10 cellular contexts compared by ENCODE assay signal in the genomic region with DNA sequence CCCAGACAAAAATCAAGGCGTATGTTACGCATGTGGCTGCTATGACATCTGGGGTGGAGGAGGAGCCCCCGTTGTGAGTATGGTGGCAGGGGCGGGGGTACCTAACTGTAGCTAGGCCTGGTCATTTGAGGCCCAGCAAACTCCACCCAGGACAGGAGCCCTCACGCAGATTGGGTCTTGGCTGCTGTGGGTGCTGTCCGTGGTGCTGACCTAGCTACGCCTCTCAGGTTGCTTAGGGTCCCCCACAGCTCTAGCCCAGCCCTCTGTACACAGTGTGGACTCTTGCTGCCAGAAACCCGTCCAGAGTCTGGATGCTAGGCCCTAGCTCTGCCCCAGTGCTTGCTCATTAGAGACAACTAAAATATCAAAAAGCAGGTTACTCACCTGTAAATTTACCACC.
DNase-seq lines count a peak whose midpoint lies in the region; FAIRE-seq and TF ChIP-seq lines count a peak whose summit lies in the region.
"Had no signal": no experiment of that assay in that cellular context is flagged by ENCODE, and none has a peak within 500 bp of the region (broad histone marks: within the 10 kb centered on the region; RNA-seq: fewer than 3 reads in every experiment).

No MANE protein-coding gene starts in this region.

- intact Hi-C loops in activated CD4-positive, alpha-beta memory T cell treated with anti-CD3 and anti-CD28 coated beads for 36 hours (cut with micrococcal nuclease): no loop called here
- intact Hi-C loops in kidney (cut with DNase I) (no loop called here), colonic mucosa (cut with DNase I) (no loop called here)

- peaks cover 32% of the 10 kb centered on the region for H3K9me3 Mint-ChIP-seq in activated CD4-positive, alpha-beta memory T cell treated with anti-CD3 and anti-CD28 coated beads for 36 hours

- H3K4me1 Mint-ChIP-seq in activated CD4-positive, alpha-beta memory T cell treated with anti-CD3 and anti-CD28 coated beads for 36 hours (ENCODE audit: low read depth): no peaks in the 10 kb centered on the region

- CTCF ChIA-PET in activated CD4-positive, alpha-beta memory T cell treated with anti-CD3 and anti-CD28 coated beads for 36 hours (lab: Charles Lee): interaction anchor here (0.6 kb wide), 1 partner anchor 121 kb away, joined by 4 read pairs; no protein-coding TSS in a partner anchor

- TF ChIP-seq RAD21 in Ishikawa (IDR thresholded peaks at IDR 0.05; ENCODE audit: low read depth): no peak

- H3K27ac ChIP-seq in kidney (ENCODE audit: low read depth in 2 of 2, low read length in 2 of 2) (no peak overlapping the region), colonic mucosa (no peak overlapping the region)

- H3K36me3 ChIP-seq in kidney (ENCODE audit: control insufficient read depth in 1 of 2, insufficient read depth in 2 of 2, low read length in 2 of 2) (no peaks in the 10 kb centered on the region), colonic mucosa (no peaks in the 10 kb centered on the region)

- TF ChIP-seq CTCF in kidney (IDR thresholded peaks at IDR 0.05; ENCODE audit: borderline replicate concordance, extremely low read depth, insufficient read depth): no peak
- TF ChIP-seq CTCF in colonic mucosa (IDR thresholded peaks at IDR 0.05): no peak

- no peaks in the 10 kb centered on the region for H3K36me3 Mint-ChIP-seq in activated CD4-positive, alpha-beta memory T cell treated with anti-CD3 and anti-CD28 coated beads for 36 hours

- no peaks in the 10 kb centered on the region for H3K27me3 ChIP-seq in colonic mucosa

- H3K9me3 ChIP-seq in kidney (ENCODE audit: control insufficient read depth in 1 of 2, low read length in 2 of 2) (peaks cover 8 to 36% of the 10 kb centered on the region in 2 donors), colonic mucosa (no peaks in the 10 kb centered on the region)

- no peak for FAIRE-seq in kidney (lab: Jason Lieb, UNC)

- no peaks in the 10 kb centered on the region for H3K27me3 Mint-ChIP-seq in activated CD4-positive, alpha-beta memory T cell treated with anti-CD3 and anti-CD28 coated beads for 36 hours

- no peak overlapping the region for H3K27ac Mint-ChIP-seq in activated CD4-positive, alpha-beta memory T cell treated with anti-CD3 and anti-CD28 coated beads for 36 hours
- H3K27ac Mint-ChIP-seq: activated naive CD4-positive, alpha-beta T cell treated with anti-CD3 and anti-CD28 coated beads, Interleukin-2, amount 50 U/mL, for 72 hours; T-helper 1 cell treated with Interleukin-12 subunit alpha and Interleukin-12 subunit beta and Interleukin-4 antibody, amounts not matched to agents 30 μg/mL and 1 μg/mL, for 36 hours had no signal

- no peaks in the 10 kb centered on the region for H3K4me1 ChIP-seq in kidney (ENCODE audit: control insufficient read depth in 1 of 2, insufficient read depth in 1 of 2, low read depth in 1 of 2, low read length in 2 of 2)
- H3K4me1 ChIP-seq in colonic mucosa: no peaks in the 10 kb centered on the region

- no peak overlapping the region for H3K9ac ChIP-seq in kidney (ENCODE audit: low read length in 2 of 2)
- H3K9ac ChIP-seq in colonic mucosa (ENCODE audit: low read depth in 2 of 2, low read length in 2 of 2): no peak overlapping the region

- H3K4me3 ChIP-seq in kidney (ENCODE audit: low read length in 2 of 2) (no peak overlapping the region), colonic mucosa (no peak overlapping the region)

- POLR2A ChIA-PET in activated CD4-positive, alpha-beta memory T cell treated with anti-CD3 and anti-CD28 coated beads for 36 hours (lab: Charles Lee): no interaction called here

- no peak for TF ChIP-seq EP300 in Ishikawa (IDR thresholded peaks at IDR 0.05; ENCODE audit: borderline replicate concordance)

- peak; percentile 4 for DNase-seq in GDM1 (lab: John Stamatoyannopoulos, UW)
- peak; percentile 30 for DNase-seq in activated CD4-positive, alpha-beta memory T cell treated with anti-CD3 and anti-CD28 coated beads for 36 hours
- DNase-seq in left kidney (ENCODE audit: low read depth, low spot score): peak; percentile 95
- no peak for DNase-seq in NCI-H446 (lab: John Stamatoyannopoulos, UW)
- DNase-seq in kidney: no peak
- no peak for DNase-seq in AG08395 (ENCODE audit: low spot score)
- DNase-seq in colonic mucosa: no peak

- no peak overlapping the region for H3K4me3 Mint-ChIP-seq in activated CD4-positive, alpha-beta memory T cell treated with anti-CD3 and anti-CD28 coated beads for 36 hours
- H3K4me3 Mint-ChIP-seq: T-helper 1 cell treated with Interleukin-12 subunit alpha and Interleukin-12 subunit beta and Interleukin-4 antibody, amounts not matched to agents 30 μg/mL and 1 μg/mL, for 36 hours had no signal

TF ChIP-seq in Ishikawa, 13 proteins besides CTCF, POLR2A, EP300 and RAD21:
- TF ChIP-seq TAF1 (IDR thresholded peaks at IDR 0.05; ENCODE audit: low read depth) (no peak), ZBTB7A (IDR thresholded peaks at IDR 0.05; ENCODE audit: low read depth) (no peak), YY1 (IDR thresholded peaks at IDR 0.05; ENCODE audit: low read depth) (no peak), FOXM1 (IDR thresholded peaks at IDR 0.05; ENCODE audit: borderline replicate concordance, low read depth) (no peak), CREB1 (IDR thresholded peaks at IDR 0.05; ENCODE audit: low read depth) (no peak), NFIC (IDR thresholded peaks at IDR 0.05) (no peak)
- TF ChIP-seq, protein P1, sequence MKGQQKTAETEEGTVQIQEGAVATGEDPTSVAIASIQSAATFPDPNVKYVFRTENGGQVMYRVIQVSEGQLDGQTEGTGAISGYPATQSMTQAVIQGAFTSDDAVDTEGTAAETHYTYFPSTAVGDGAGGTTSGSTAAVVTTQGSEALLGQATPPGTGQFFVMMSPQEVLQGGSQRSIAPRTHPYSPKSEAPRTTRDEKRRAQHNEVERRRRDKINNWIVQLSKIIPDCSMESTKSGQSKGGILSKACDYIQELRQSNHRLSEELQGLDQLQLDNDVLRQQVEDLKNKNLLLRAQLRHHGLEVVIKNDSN (IDR thresholded peaks at IDR 0.05): no peak
- TF ChIP-seq, protein P2, sequence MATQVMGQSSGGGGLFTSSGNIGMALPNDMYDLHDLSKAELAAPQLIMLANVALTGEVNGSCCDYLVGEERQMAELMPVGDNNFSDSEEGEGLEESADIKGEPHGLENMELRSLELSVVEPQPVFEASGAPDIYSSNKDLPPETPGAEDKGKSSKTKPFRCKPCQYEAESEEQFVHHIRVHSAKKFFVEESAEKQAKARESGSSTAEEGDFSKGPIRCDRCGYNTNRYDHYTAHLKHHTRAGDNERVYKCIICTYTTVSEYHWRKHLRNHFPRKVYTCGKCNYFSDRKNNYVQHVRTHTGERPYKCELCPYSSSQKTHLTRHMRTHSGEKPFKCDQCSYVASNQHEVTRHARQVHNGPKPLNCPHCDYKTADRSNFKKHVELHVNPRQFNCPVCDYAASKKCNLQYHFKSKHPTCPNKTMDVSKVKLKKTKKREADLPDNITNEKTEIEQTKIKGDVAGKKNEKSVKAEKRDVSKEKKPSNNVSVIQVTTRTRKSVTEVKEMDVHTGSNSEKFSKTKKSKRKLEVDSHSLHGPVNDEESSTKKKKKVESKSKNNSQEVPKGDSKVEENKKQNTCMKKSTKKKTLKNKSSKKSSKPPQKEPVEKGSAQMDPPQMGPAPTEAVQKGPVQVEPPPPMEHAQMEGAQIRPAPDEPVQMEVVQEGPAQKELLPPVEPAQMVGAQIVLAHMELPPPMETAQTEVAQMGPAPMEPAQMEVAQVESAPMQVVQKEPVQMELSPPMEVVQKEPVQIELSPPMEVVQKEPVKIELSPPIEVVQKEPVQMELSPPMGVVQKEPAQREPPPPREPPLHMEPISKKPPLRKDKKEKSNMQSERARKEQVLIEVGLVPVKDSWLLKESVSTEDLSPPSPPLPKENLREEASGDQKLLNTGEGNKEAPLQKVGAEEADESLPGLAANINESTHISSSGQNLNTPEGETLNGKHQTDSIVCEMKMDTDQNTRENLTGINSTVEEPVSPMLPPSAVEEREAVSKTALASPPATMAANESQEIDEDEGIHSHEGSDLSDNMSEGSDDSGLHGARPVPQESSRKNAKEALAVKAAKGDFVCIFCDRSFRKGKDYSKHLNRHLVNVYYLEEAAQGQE (IDR thresholded peaks at IDR 0.05; ENCODE audit: low read depth): peak; percentile 97

Comparison
In these comparisons a context has a peak if more than half of its experiments do, and no peak if none do; other contexts are left out.
1. DNase-seq: peak in GDM1 (single experiment), activated CD4-positive, alpha-beta memory T cell treated with anti-CD3 and anti-CD28 coated beads for 36 hours (single experiment) and left kidney (single experiment); none in NCI-H446 (0 of 2), kidney (single experiment), AG08395 (single experiment) and colonic mucosa (single experiment).